9 cellular contexts compared by ENCODE assay signal in the genomic region with DNA sequence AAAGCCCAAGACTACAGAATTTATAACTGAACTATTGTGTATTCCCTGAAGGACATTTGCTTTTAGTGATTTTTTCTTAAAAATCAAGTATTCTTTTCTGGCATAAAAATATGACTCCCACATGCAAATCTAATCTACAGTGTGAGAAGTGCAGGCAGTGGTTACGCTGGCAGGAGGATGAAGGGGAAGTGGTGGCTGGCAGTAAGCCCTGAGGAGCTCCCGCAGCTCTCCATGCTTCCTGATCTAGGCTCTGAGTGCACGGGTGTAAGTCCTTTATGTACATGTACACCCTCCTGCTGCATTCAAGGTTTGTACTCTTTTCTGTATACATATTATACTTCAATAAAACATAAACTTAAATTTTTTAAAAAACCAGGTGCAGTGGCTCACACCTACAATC.
DNase-seq lines count a peak whose midpoint lies in the region; FAIRE-seq and TF ChIP-seq lines count a peak whose summit lies in the region.
"Had no signal": no experiment of that assay in that cellular context is flagged by ENCODE, and none has a peak within 500 bp of the region (broad histone marks: within the 10 kb centered on the region; RNA-seq: fewer than 3 reads in every experiment).

No MANE protein-coding gene starts in this region.

- no peaks in the 10 kb centered on the region for H3K27me3 ChIP-seq in DOHH2 (ENCODE audit: control insufficient read depth, low read length)
- H3K27me3 ChIP-seq in MG63 = no peaks in the 10 kb centered on the region
- H3K27me3 ChIP-seq in astrocyte (ENCODE audit: insufficient read depth, low read length) = no peaks in the 10 kb centered on the region
- H3K27me3 ChIP-seq in uterus = no peaks in the 10 kb centered on the region
- no peaks in the 10 kb centered on the region for H3K27me3 ChIP-seq in vagina
- H3K27me3 ChIP-seq: SJCRH30 had no signal

- H3K9me3 Mint-ChIP-seq in astrocyte (ENCODE audit: unreplicated experiment) = no peaks in the 10 kb centered on the region

- H3K4me1 ChIP-seq in DOHH2 (ENCODE audit: control insufficient read depth, low read length) (peaks cover 98% of the 10 kb centered on the region), astrocyte (ENCODE audit: insufficient read depth, low read length) (peaks cover 22% of the 10 kb centered on the region), uterus (no peaks in the 10 kb centered on the region), vagina (no peaks in the 10 kb centered on the region)
- H3K4me1 ChIP-seq: SJCRH30 had no signal

- H3K4me3 Mint-ChIP-seq in astrocyte (ENCODE audit: unreplicated experiment) = no peak overlapping the region

- peaks cover 26% of the 10 kb centered on the region for H3K79me2 ChIP-seq in DOHH2 (ENCODE audit: control insufficient read depth, low read length)
- H3K79me2 ChIP-seq in astrocyte (ENCODE audit: insufficient read depth, low read length) = no peaks in the 10 kb centered on the region

- no peak overlapping the region for H3K9ac ChIP-seq in astrocyte (ENCODE audit: low read length)

- no peak overlapping the region for H2AFZ ChIP-seq in astrocyte (ENCODE audit: low read depth, low read length)

- H3K36me3 ChIP-seq in DOHH2 (ENCODE audit: control insufficient read depth, low read length) = peaks cover 20% of the 10 kb centered on the region
- no peaks in the 10 kb centered on the region for H3K36me3 ChIP-seq in MG63
- no peaks in the 10 kb centered on the region for H3K36me3 ChIP-seq in astrocyte (ENCODE audit: insufficient read depth, low read length)
- H3K36me3 ChIP-seq in uterus = no peaks in the 10 kb centered on the region
- H3K36me3 ChIP-seq in vagina = no peaks in the 10 kb centered on the region
- H3K36me3 ChIP-seq: SJCRH30 had no signal

- POLR2A ChIA-PET in HEK293T (lab: Yijun Ruan, JAX) = no interaction called here

- peak overlapping the region; percentile 98 for H3K27ac ChIP-seq in DOHH2 (ENCODE audit: low read depth, low read length)
- H3K27ac ChIP-seq in astrocyte (ENCODE audit: low read depth, low read length) = no peak overlapping the region
- no peak overlapping the region for H3K27ac ChIP-seq in uterus
- no peak overlapping the region for H3K27ac ChIP-seq in vagina
- H3K27ac ChIP-seq: SJCRH30 had no signal

- H4K20me1 ChIP-seq in DOHH2 (ENCODE audit: control insufficient read depth, insufficient read depth, low read depth, low read length) = no peaks in the 10 kb centered on the region
- no peaks in the 10 kb centered on the region for H4K20me1 ChIP-seq in astrocyte (ENCODE audit: insufficient read depth, low read length)

- peaks cover 2% of the 10 kb centered on the region for H3K36me3 Mint-ChIP-seq in astrocyte (ENCODE audit: low read depth, unreplicated experiment)

- peak; percentile 89 for DNase-seq in MG63
- DNase-seq in astrocyte (ENCODE audit: low read depth) = peak; percentile 94
- peak; percentile 38 for DNase-seq in mucosa of gallbladder (ENCODE audit: low spot score)
- no peak for DNase-seq in HEK293T (ENCODE audit: extremely low spot score)
- DNase-seq in uterus = no peak
- no peak for DNase-seq in vagina (ENCODE audit: extremely low spot score in 2 of 2)
- no peak for DNase-seq in COR-L47 (lab: John Stamatoyannopoulos, UW)

- no peaks in the 10 kb centered on the region for H3K9me2 ChIP-seq in DOHH2 (replicated peaks; ENCODE audit: control insufficient read depth, low read length)

- no peak overlapping the region for H3K27ac Mint-ChIP-seq in astrocyte (ENCODE audit: unreplicated experiment)

- peaks cover 22% of the 10 kb centered on the region for H3K4me1 Mint-ChIP-seq in astrocyte (ENCODE audit: low read depth, unreplicated experiment)

- TF ChIP-seq CTCF in DOHH2 (IDR thresholded peaks at IDR 0.05; ENCODE audit: low read depth, low read length, poor library complexity, severe bottlenecking) (no peak), astrocyte (IDR thresholded peaks at IDR 0.05; ENCODE audit: insufficient read depth, low read depth, low read length) (no peak), uterus (IDR thresholded peaks at IDR 0.05) (no peak), vagina (IDR thresholded peaks at IDR 0.05) (no peak)

- H3K4me3 ChIP-seq in DOHH2 (ENCODE audit: low read length) (peak overlapping the region; percentile 69), MG63 (no peak overlapping the region), astrocyte (ENCODE audit: insufficient read depth, low read depth, low read length) (no peak overlapping the region), uterus (no peak overlapping the region), vagina (no peak overlapping the region)
- H3K4me3 ChIP-seq: SJCRH30 had no signal

- intact Hi-C loops in uterus (cut with DNase I; ENCODE audit: low total_unique reads) (no loop called here), vagina (cut with DNase I) (loop anchor here (5.0 kb wide), 1 partner anchor 667 kb away; no protein-coding TSS in a partner anchor)

- H3K27me3 Mint-ChIP-seq in astrocyte (ENCODE audit: low read depth, unreplicated experiment) = no peaks in the 10 kb centered on the region

- CTCF ChIA-PET in HEK293T (lab: Yijun Ruan, JAX) = no interaction called here

- H3K9me3 ChIP-seq in DOHH2 (ENCODE audit: control insufficient read depth, insufficient read depth, low read length) = no peaks in the 10 kb centered on the region
- no peaks in the 10 kb centered on the region for H3K9me3 ChIP-seq in MG63
- no peaks in the 10 kb centered on the region for H3K9me3 ChIP-seq in astrocyte (ENCODE audit: insufficient read depth, low read depth, low read length)
- H3K9me3 ChIP-seq in uterus = no peaks in the 10 kb centered on the region
- no peaks in the 10 kb centered on the region for H3K9me3 ChIP-seq in vagina
- H3K9me3 ChIP-seq: SJCRH30 had no signal

- TF ChIP-seq POLR2A in uterus (IDR thresholded peaks at IDR 0.05) = no peak
- no peak for TF ChIP-seq POLR2A in vagina (IDR thresholded peaks at IDR 0.05)

- peak overlapping the region; percentile 96 for H3K4me2 ChIP-seq in DOHH2 (ENCODE audit: low read length)
- peak overlapping the region; percentile 3 for H3K4me2 ChIP-seq in astrocyte (ENCODE audit: low read length)

- no peak for FAIRE-seq in astrocyte (lab: Jason Lieb, UNC)

- H3F3A ChIP-seq in DOHH2 (ENCODE audit: control insufficient read depth, insufficient read depth) = peaks cover 44% of the 10 kb centered on the region

TF ChIP-seq in HEK293T, 16 proteins besides CTCF, POLR2A, EP300 and RAD21:
- TF ChIP-seq NFRKB (IDR thresholded peaks at IDR 0.05) = no peak
- TF ChIP-seq ZNF384 (IDR thresholded peaks at IDR 0.05) = no peak
- no peak for TF ChIP-seq FOXM1 (IDR thresholded peaks at IDR 0.05; ENCODE audit: borderline replicate concordance)
- TF ChIP-seq SP1 (IDR thresholded peaks at IDR 0.05) = no peak
- no peak for TF ChIP-seq CTBP1 (IDR thresholded peaks at IDR 0.05; ENCODE audit: borderline replicate concordance)
TF ChIP-seq in HEK293T: peak in this region for 0.

Comparison
In these comparisons a context has a peak if more than half of its experiments do, and no peak if none do; other contexts are left out.
1. DNase-seq: peak in MG63 (single experiment), astrocyte (single experiment) and mucosa of gallbladder (single experiment); none in HEK293T (single experiment), uterus (0 of 2), vagina (0 of 2) and COR-L47 (single experiment).